ENCODE assay signal across 31 cellular contexts in the genomic region with DNA sequence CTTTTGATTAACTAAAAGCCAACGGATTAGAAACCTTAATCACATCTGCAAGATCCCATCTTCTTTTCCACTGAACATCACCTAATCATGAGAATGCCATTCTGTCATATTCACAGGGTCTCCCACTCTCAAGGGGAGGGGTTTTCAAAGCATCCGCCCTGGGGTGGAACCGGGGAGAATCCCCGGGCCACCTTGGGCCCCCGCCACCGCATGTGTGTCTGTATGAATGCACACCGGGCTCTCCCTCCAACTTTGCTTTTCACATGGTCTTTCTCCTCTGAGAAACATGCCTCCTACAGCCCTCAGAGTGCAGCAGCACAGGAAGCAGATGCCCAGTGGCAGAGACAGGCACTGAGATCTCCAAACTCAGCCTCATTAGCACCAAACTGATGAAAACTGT.
"Had no signal": no experiment of that assay in that cellular context is flagged by ENCODE, and none has a peak within 500 bp of the region (broad histone marks: within the 10 kb centered on the region; RNA-seq: fewer than 3 reads in every experiment).

No MANE protein-coding gene starts in this region.

- H3K27me3 ChIP-seq: brain microvascular endothelial cell, Peyer's patch, SJSA1 had no signal

- DNase-seq: activated B cell treated with CpG ODN at 0.5 μM for 24 hours; activated CD4-positive, alpha-beta memory T cell treated with anti-CD3 and anti-CD28 coated beads, Interleukin-2, amount 10 ng/mL, durations not matched to agents 7 days and 5 days; activated CD4-positive, alpha-beta T cell treated with anti-CD3 and anti-CD28 coated beads for 4 hours; activated CD4-positive, CD25-positive, alpha-beta regulatory T cell treated with anti-CD3 and anti-CD28 coated beads, Interleukin-2, amount 50 U/mL, for 72 hours; activated naive CD4-positive, alpha-beta T cell; activated naive CD4-positive, alpha-beta T cell treated with anti-CD3 and anti-CD28 coated beads, Interleukin-2, amount 50 U/mL, for 16 hours; activated naive CD8-positive, alpha-beta T cell treated with anti-CD3 and anti-CD28 coated beads for 36 hours; activated T-cell treated with anti-CD3 and anti-CD28 coated beads, Interleukin-2, amount 50 U/mL, for 1 hour; activated T-cell treated with anti-CD3 and anti-CD28 coated beads, Interleukin-2, amount 50 U/mL, for 72 hours; amniotic stem cell; brain microvascular endothelial cell; NCI-H1092 treated with DMSO at 0.1 percent for 48 hours; NCI-H1417; NCI-H146; NCI-H187; NCI-H2029 treated with DMSO at 0.1 percent for 48 hours; NCI-H2107; NCI-H2171; NCI-H446; NCI-H510A treated with DMSO at 0.1 percent for 48 hours; NCI-H526 treated with DMSO at 0.1 percent for 48 hours; NCI-H774; PC-3; SHP77 treated with DMSO at 0.1 percent for 48 hours; SK-N-SH had no signal

- H3K9ac ChIP-seq: SK-N-SH had no signal

- H3K4me3 Mint-ChIP-seq: activated B cell treated with CpG ODN at 0.5 μM for 24 hours; activated CD4-positive, alpha-beta memory T cell treated with anti-CD3 and anti-CD28 coated beads, Interleukin-2, amount 10 ng/mL, durations not matched to agents 7 days and 5 days; activated naive CD8-positive, alpha-beta T cell treated with anti-CD3 and anti-CD28 coated beads for 36 hours; activated T-cell treated with anti-CD3 and anti-CD28 coated beads, Interleukin-2, amount 50 U/mL, for 72 hours; activated T-helper 17 cell treated with anti-CD3 and anti-CD28 coated beads, Interleukin-2, amount 50 U/mL, for 72 hours; T-helper 1 cell treated with Interleukin-12 subunit alpha and Interleukin-12 subunit beta and Interleukin-4 antibody, amounts not matched to agents 30 μg/mL and 1 μg/mL, for 36 hours; T-helper 2 cell treated with Interferon-gamma antibody and Interleukin-4, amounts not matched to agents 5 μg/mL and 100 μg/mL, for 36 hours had no signal

- H3K9me3 Mint-ChIP-seq: T-helper 1 cell treated with Interleukin-12 subunit alpha and Interleukin-12 subunit beta and Interleukin-4 antibody, amounts not matched to agents 30 μg/mL and 1 μg/mL, for 36 hours had no signal

- H3K27ac Mint-ChIP-seq: activated B cell treated with CpG ODN at 0.5 μM for 24 hours; activated CD4-positive, alpha-beta memory T cell treated with anti-CD3 and anti-CD28 coated beads, Interleukin-2, amount 10 ng/mL, durations not matched to agents 7 days and 5 days; activated naive CD8-positive, alpha-beta T cell treated with anti-CD3 and anti-CD28 coated beads for 36 hours; activated T-cell treated with anti-CD3 and anti-CD28 coated beads, Interleukin-2, amount 50 U/mL, for 72 hours; activated T-helper 17 cell treated with anti-CD3 and anti-CD28 coated beads, Interleukin-2, amount 50 U/mL, for 72 hours; T-helper 1 cell treated with Interleukin-12 subunit alpha and Interleukin-12 subunit beta and Interleukin-4 antibody, amounts not matched to agents 30 μg/mL and 1 μg/mL, for 36 hours; T-helper 2 cell treated with Interferon-gamma antibody and Interleukin-4, amounts not matched to agents 5 μg/mL and 100 μg/mL, for 36 hours had no signal

- H3K27me3 Mint-ChIP-seq: activated B cell treated with CpG ODN at 0.5 μM for 24 hours; activated CD4-positive, alpha-beta memory T cell treated with anti-CD3 and anti-CD28 coated beads, Interleukin-2, amount 10 ng/mL, durations not matched to agents 7 days and 5 days had no signal

- H3K4me1 ChIP-seq: Peyer's patch, SJSA1 had no signal

- H3K4me2 ChIP-seq: SK-N-SH had no signal

- H3K36me3 ChIP-seq: brain microvascular endothelial cell, Peyer's patch, SJSA1 had no signal

- ATAC-seq: activated T-cell treated with anti-CD3 and anti-CD28 coated beads, Interleukin-2, amount 50 U/mL, for 72 hours; activated T-helper 17 cell treated with anti-CD3 and anti-CD28 coated beads, Interleukin-2, amount 50 U/mL, for 72 hours; K562; PC-3 had no signal

- H3K4me1 Mint-ChIP-seq: activated B cell treated with CpG ODN at 0.5 μM for 24 hours; activated CD4-positive, alpha-beta memory T cell treated with anti-CD3 and anti-CD28 coated beads, Interleukin-2, amount 10 ng/mL, durations not matched to agents 7 days and 5 days; activated naive CD8-positive, alpha-beta T cell treated with anti-CD3 and anti-CD28 coated beads for 36 hours; activated T-helper 17 cell treated with anti-CD3 and anti-CD28 coated beads, Interleukin-2, amount 50 U/mL, for 72 hours had no signal

- H3K4me3 ChIP-seq: K562, Peyer's patch, SJSA1 had no signal

- H3K9me3 ChIP-seq: Peyer's patch, SK-N-SH had no signal

- H3K27ac ChIP-seq: brain microvascular endothelial cell, Peyer's patch, SJSA1 had no signal

- H3K36me3 Mint-ChIP-seq: activated naive CD8-positive, alpha-beta T cell treated with anti-CD3 and anti-CD28 coated beads for 36 hours had no signal
